Comparison of ENCODE assay signal across 27 cellular contexts in genomic region chr15:95171551-95171950, GRCh38.
"Had no signal": no experiment of that assay in that cellular context is flagged by ENCODE, and none has a peak within 500 bp of the region (broad histone marks: within the 10 kb centered on the region; RNA-seq: fewer than 3 reads in every experiment).

No MANE protein-coding gene starts in this region.

- H3K4me1 Mint-ChIP-seq: memory B cell; naive thymus-derived CD8-positive, alpha-beta T cell; stimulated activated effector memory CD8-positive, alpha-beta T cell treated with anti-CD3 and anti-CD28 coated beads, Interleukin-12 subunit alpha, Interleukin-12 subunit beta, amount 100 ng/mL, for 72 hours had no signal

- H3K27ac Mint-ChIP-seq: memory B cell; naive thymus-derived CD8-positive, alpha-beta T cell; stimulated activated effector memory CD8-positive, alpha-beta T cell treated with anti-CD3 and anti-CD28 coated beads, Interleukin-12 subunit alpha, Interleukin-12 subunit beta, amount 100 ng/mL, for 72 hours had no signal

- H3K27me3 Mint-ChIP-seq: memory B cell, progenitor cell of endocrine pancreas had no signal

- H3K27ac ChIP-seq: heart left ventricle, neutrophil, parathyroid adenoma, right lobe of liver, testis had no signal

- H3K4me3 Mint-ChIP-seq: memory B cell; naive thymus-derived CD8-positive, alpha-beta T cell; neural crest cell; stimulated activated effector memory CD8-positive, alpha-beta T cell treated with anti-CD3 and anti-CD28 coated beads, Interleukin-12 subunit alpha, Interleukin-12 subunit beta, amount 100 ng/mL, for 72 hours had no signal

- H3K4me3 ChIP-seq: gastrocnemius medialis, heart left ventricle, hepatocyte, lung, right lobe of liver, stomach, testis, tibial nerve, upper lobe of right lung had no signal

- H3K9me3 ChIP-seq: gastrocnemius medialis, heart left ventricle, neutrophil, right lobe of liver, stomach, testis, tibial nerve, upper lobe of right lung had no signal

- H3K36me3 Mint-ChIP-seq: memory B cell; stimulated activated effector memory CD8-positive, alpha-beta T cell treated with anti-CD3 and anti-CD28 coated beads, Interleukin-12 subunit alpha, Interleukin-12 subunit beta, amount 100 ng/mL, for 72 hours had no signal

- ATAC-seq: gastrocnemius medialis; heart left ventricle; left lobe of liver; naive thymus-derived CD8-positive, alpha-beta T cell; right lobe of liver; stimulated activated effector memory CD8-positive, alpha-beta T cell treated with anti-CD3 and anti-CD28 coated beads, Interleukin-12 subunit alpha, Interleukin-12 subunit beta, amount 100 ng/mL, for 72 hours; upper lobe of right lung had no signal

- H3K36me3 ChIP-seq: gastrocnemius medialis, heart left ventricle, neutrophil, right lobe of liver, stomach, tibial nerve, upper lobe of right lung had no signal

- H3K4me1 ChIP-seq: gastrocnemius medialis, parathyroid adenoma, right lobe of liver had no signal

- DNase-seq: caudate nucleus; cerebellar nuclear complex; cortex of kidney; gastrocnemius medialis; heart left ventricle; kidney; midbrain; naive thymus-derived CD8-positive, alpha-beta T cell; right lobe of liver; small intestine; stimulated activated CD4-positive, alpha-beta T cell treated with anti-CD3 and anti-CD28 coated beads, Interleukin-12 subunit alpha, Interleukin-12 subunit beta, amount 100 ng/mL, for 4 hours; stimulated activated CD4-positive, alpha-beta T cell treated with anti-CD3 and anti-CD28 coated beads, Interleukin-1b, Interleukin-23, amount 100 ng/mL, for 48 hours; stimulated activated CD4-positive, alpha-beta T cell treated with anti-CD3 and anti-CD28 coated beads, Interleukin-4, amount 100 ng/mL, for 24 hours; stimulated activated naive CD4-positive, alpha-beta T cell treated with Interleukin-2 at 50 U/mL for 16 hours; stomach; testis; upper lobe of right lung had no signal

- H3K27me3 ChIP-seq: gastrocnemius medialis, hepatocyte, neutrophil, right lobe of liver, stomach, testis, tibial nerve, upper lobe of right lung had no signal
